Comparison of ENCODE assay signal across 8 cellular contexts in genomic region chr2:42132966-42133641, GRCh38. TPM values are rescaled to one million over a fixed set of nuclear protein-coding genes. Genes with fewer than 3 reads are reported as not detected.
DNase-seq lines count a peak whose midpoint lies in the region; ATAC-seq and TF ChIP-seq lines count a peak whose summit lies in the region.

No MANE protein-coding gene starts in this region.

- no peaks in the 10 kb centered on the region for H3K9me3 ChIP-seq in right lobe of liver

- H3K79me2 ChIP-seq in ACC112 (ENCODE audit: control insufficient read depth, insufficient read depth, low read length, unreplicated experiment) = no peaks in the 10 kb centered on the region

- ATAC-seq in GM18867 (IDR thresholded peaks at IDR 0.05; ENCODE audit: unreplicated experiment) (peak; percentile 78), HG03097 (IDR thresholded peaks at IDR 0.05; ENCODE audit: low FRiP score, unreplicated experiment) (peak; percentile 88), right lobe of liver (peak; percentile 91 to 96 (median 94))

- TF ChIP-seq POLR2A in right lobe of liver (IDR thresholded peaks at IDR 0.05) = peak; percentile 80

- peak overlapping the region; percentile 97 for H2AFZ ChIP-seq in ACC112 (ENCODE audit: low read length, unreplicated experiment)

- intact Hi-C loops in right lobe of liver (cut with DNase I) = no loop called here

- H3K36me3 ChIP-seq in ACC112 (ENCODE audit: insufficient read depth, low read length) (no peaks in the 10 kb centered on the region), right lobe of liver (no peaks in the 10 kb centered on the region)

- H3K4me1 ChIP-seq in ACC112 (ENCODE audit: control insufficient read depth, insufficient read depth, low read length, unreplicated experiment) (peaks cover 63% of the 10 kb centered on the region), right lobe of liver (peaks cover 0 to 20% (median 8%) of the 10 kb centered on the region in 4 donors)

- no peak for TF ChIP-seq CTCF in right lobe of liver (IDR thresholded peaks at IDR 0.05)

- 6% methylated on average over 9 of the region's 17 CpGs for WGBS in right lobe of liver (ENCODE audit: insufficient coverage, low coverage, low lambda C conversion rate, missing lambda C conversion rate)

- peak overlapping the region; percentile 64 for H3K4me3 ChIP-seq in ACC112 (ENCODE audit: low read depth, low read length)
- H3K4me3 ChIP-seq in right lobe of liver = peak overlapping the region; percentile 8 to 41 (median 36)

- no peaks in the 10 kb centered on the region for H3K27me3 ChIP-seq in ACC112 (ENCODE audit: insufficient read depth, low read length)
- no peaks in the 10 kb centered on the region for H3K27me3 ChIP-seq in right lobe of liver

- H3K27ac ChIP-seq in ACC112 (ENCODE audit: low read depth, low read length) (peak overlapping the region; percentile 94), cingulate gyrus (ENCODE audit: low read depth, low read length) (peak overlapping the region; percentile 3), right lobe of liver (peak overlapping the region; percentile 79 to 94 (median 80))

- DNase-seq in NCI-H446 (lab: John Stamatoyannopoulos, UW) (peak; percentile 58 to 80), right lobe of liver (peak; percentile 87 to 91 (median 89))
- DNase-seq in activated CD4-positive, alpha-beta T cell treated with anti-CD3 and anti-CD28 coated beads for 48 hours = peak; percentile 91
- peak; percentile 85 for DNase-seq in stimulated activated CD4-positive, alpha-beta T cell treated with anti-CD3 and anti-CD28 coated beads, Interleukin-4, amount 100 ng/mL, for 24 hours

RNA-seq across cellular contexts. Expression of gene EML4, which starts 36.0 kb away (rescaled TPM):
- total RNA-seq in right lobe of liver = 10 to 100 TPM; 28.3 to 55.7 (median 36.7) TPM

Comparison
In these comparisons a context has a peak if more than half of its experiments do, and no peak if none do; other contexts are left out.
1. Peak in every context shown above with its lines: DNase-seq, ATAC-seq, H3K4me3 ChIP-seq and H3K27ac ChIP-seq.
2. H3K27ac ChIP-seq: peak in every context shown above with its lines; median percentile 94 in ACC112; 80 in right lobe of liver; 3 in cingulate gyrus.